ENCODE assay signal across 1 cellular context in genomic region chr2:231535961-231536360, GRCh38.
TF ChIP-seq lines count a peak whose summit lies in the region.

No MANE protein-coding gene starts in this region.

TF ChIP-seq in GM23338, 12 proteins besides CTCF, POLR2A, EP300 and RAD21 (continued from another document):
- no peak for TF ChIP-seq JUNB (IDR thresholded peaks at IDR 0.05; ENCODE audit: unreplicated experiment)
- no peak for TF ChIP-seq ZNF331 (CRISPR knock-in tag; IDR thresholded peaks at IDR 0.05; ENCODE audit: low read depth)
- TF ChIP-seq, protein P1, sequence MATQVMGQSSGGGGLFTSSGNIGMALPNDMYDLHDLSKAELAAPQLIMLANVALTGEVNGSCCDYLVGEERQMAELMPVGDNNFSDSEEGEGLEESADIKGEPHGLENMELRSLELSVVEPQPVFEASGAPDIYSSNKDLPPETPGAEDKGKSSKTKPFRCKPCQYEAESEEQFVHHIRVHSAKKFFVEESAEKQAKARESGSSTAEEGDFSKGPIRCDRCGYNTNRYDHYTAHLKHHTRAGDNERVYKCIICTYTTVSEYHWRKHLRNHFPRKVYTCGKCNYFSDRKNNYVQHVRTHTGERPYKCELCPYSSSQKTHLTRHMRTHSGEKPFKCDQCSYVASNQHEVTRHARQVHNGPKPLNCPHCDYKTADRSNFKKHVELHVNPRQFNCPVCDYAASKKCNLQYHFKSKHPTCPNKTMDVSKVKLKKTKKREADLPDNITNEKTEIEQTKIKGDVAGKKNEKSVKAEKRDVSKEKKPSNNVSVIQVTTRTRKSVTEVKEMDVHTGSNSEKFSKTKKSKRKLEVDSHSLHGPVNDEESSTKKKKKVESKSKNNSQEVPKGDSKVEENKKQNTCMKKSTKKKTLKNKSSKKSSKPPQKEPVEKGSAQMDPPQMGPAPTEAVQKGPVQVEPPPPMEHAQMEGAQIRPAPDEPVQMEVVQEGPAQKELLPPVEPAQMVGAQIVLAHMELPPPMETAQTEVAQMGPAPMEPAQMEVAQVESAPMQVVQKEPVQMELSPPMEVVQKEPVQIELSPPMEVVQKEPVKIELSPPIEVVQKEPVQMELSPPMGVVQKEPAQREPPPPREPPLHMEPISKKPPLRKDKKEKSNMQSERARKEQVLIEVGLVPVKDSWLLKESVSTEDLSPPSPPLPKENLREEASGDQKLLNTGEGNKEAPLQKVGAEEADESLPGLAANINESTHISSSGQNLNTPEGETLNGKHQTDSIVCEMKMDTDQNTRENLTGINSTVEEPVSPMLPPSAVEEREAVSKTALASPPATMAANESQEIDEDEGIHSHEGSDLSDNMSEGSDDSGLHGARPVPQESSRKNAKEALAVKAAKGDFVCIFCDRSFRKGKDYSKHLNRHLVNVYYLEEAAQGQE (IDR thresholded peaks at IDR 0.05; ENCODE audit: unreplicated experiment) = no peak
- no peak for TF ChIP-seq CREB1 (CRISPR knock-in tag; IDR thresholded peaks at IDR 0.05; ENCODE audit: low read depth)
- no peak for TF ChIP-seq POLR2AphosphoS5 (IDR thresholded peaks at IDR 0.05; ENCODE audit: low read depth)
- no peak for TF ChIP-seq ZNF462 (CRISPR knock-in tag; IDR thresholded peaks at IDR 0.05)
- no peak for TF ChIP-seq ZNF114 (CRISPR knock-in tag; IDR thresholded peaks at IDR 0.05)
- no peak for TF ChIP-seq NANOG (IDR thresholded peaks at IDR 0.05; ENCODE audit: borderline replicate concordance)
- TF ChIP-seq ETS1 (IDR thresholded peaks at IDR 0.05) = no peak
- TF ChIP-seq EZH2phosphoT487 (IDR thresholded peaks at IDR 0.05; ENCODE audit: unreplicated experiment) = no peak
- TF ChIP-seq STAT1 (IDR thresholded peaks at IDR 0.05; ENCODE audit: unreplicated experiment) = no peak
